Comparison of ENCODE assay signal across 8 cellular contexts in genomic region chr17:76014100-76014924, GRCh38. TPM values are rescaled to one million over a fixed set of nuclear protein-coding genes. Genes with fewer than 3 reads are reported as not detected.
DNase-seq lines count a peak whose midpoint lies in the region; ATAC-seq and TF ChIP-seq lines count a peak whose summit lies in the region.

No MANE protein-coding gene starts in this region.

- H3K27me3 Mint-ChIP-seq in natural killer cell treated with Interleukin-12 subunit alpha and Interleukin-12 subunit beta and Interleukin-15 and Interleukin-18, amount 100 ng/mL, for 72 hours: no peaks in the 10 kb centered on the region
- H3K27me3 Mint-ChIP-seq in stimulated activated naive B cell treated with anti-CD40 and anti-IgM and Interleukin-4, amounts not matched to agents 10 μg/mL and 1 μg/mL and 100 μg/mL, for 72 hours: peaks cover 0 to 9% of the 10 kb centered on the region in 2 donors

- TF ChIP-seq CTCF in OCI-LY3 (IDR thresholded peaks at IDR 0.05; ENCODE audit: low read depth, low read length): peak; percentile 91

- H4K20me1 ChIP-seq in OCI-LY3 (ENCODE audit: insufficient read depth, low read length): no peaks in the 10 kb centered on the region

- H3K27me3 ChIP-seq in OCI-LY3 (ENCODE audit: low read depth, low read length): no peaks in the 10 kb centered on the region

- DNase-seq in EH (ENCODE audit: low read depth) (peak; percentile 69), HuH-7.5 (ENCODE audit: low spot score) (peak; percentile 95)
- DNase-seq in activated CD8-positive, alpha-beta memory T cell treated with anti-CD3 and anti-CD28 coated beads, Interleukin-2, amount 50 U/mL, for 48 hours: peak; percentile 88
- DNase-seq in natural killer cell treated with Interleukin-12 subunit alpha and Interleukin-12 subunit beta and Interleukin-15 and Interleukin-18, amount 100 ng/mL, for 72 hours (ENCODE audit: low spot score): peak; percentile 80
- DNase-seq in stimulated activated naive B cell treated with anti-CD40 and anti-IgM and Interleukin-4, amounts not matched to agents 10 μg/mL and 1 μg/mL and 100 μg/mL, for 72 hours: peak; percentile 54

- no peaks in the 10 kb centered on the region for H3K36me3 Mint-ChIP-seq in natural killer cell treated with Interleukin-12 subunit alpha and Interleukin-12 subunit beta and Interleukin-15 and Interleukin-18, amount 100 ng/mL, for 72 hours
- no peaks in the 10 kb centered on the region for H3K36me3 Mint-ChIP-seq in stimulated activated naive B cell treated with anti-CD40 and anti-IgM and Interleukin-4, amounts not matched to agents 10 μg/mL and 1 μg/mL and 100 μg/mL, for 72 hours

- peak overlapping the region; percentile 91 for H2AFZ ChIP-seq in OCI-LY3 (ENCODE audit: low read depth, low read length)

- H3K4me3 Mint-ChIP-seq in natural killer cell treated with Interleukin-12 subunit alpha and Interleukin-12 subunit beta and Interleukin-15 and Interleukin-18, amount 100 ng/mL, for 72 hours: no peak overlapping the region
- H3K4me3 Mint-ChIP-seq in stimulated activated naive B cell treated with anti-CD40 and anti-IgM and Interleukin-4, amounts not matched to agents 10 μg/mL and 1 μg/mL and 100 μg/mL, for 72 hours: no peak overlapping the region

- peaks cover 0 to 5% of the 10 kb centered on the region in 2 donors for H3K4me1 Mint-ChIP-seq in natural killer cell treated with Interleukin-12 subunit alpha and Interleukin-12 subunit beta and Interleukin-15 and Interleukin-18, amount 100 ng/mL, for 72 hours (ENCODE audit: low read depth in 2 of 2)
- H3K4me1 Mint-ChIP-seq in stimulated activated naive B cell treated with anti-CD40 and anti-IgM and Interleukin-4, amounts not matched to agents 10 μg/mL and 1 μg/mL and 100 μg/mL, for 72 hours: peaks cover 6 to 7% of the 10 kb centered on the region in 2 donors

- H3K4me2 ChIP-seq in OCI-LY3 (ENCODE audit: low read length): peak overlapping the region; percentile 72

- no peaks in the 10 kb centered on the region for H3K9me3 ChIP-seq in OCI-LY3 (ENCODE audit: insufficient read depth, low read length)

- no peaks in the 10 kb centered on the region for H3K9me3 Mint-ChIP-seq in natural killer cell treated with Interleukin-12 subunit alpha and Interleukin-12 subunit beta and Interleukin-15 and Interleukin-18, amount 100 ng/mL, for 72 hours
- H3K9me3 Mint-ChIP-seq in stimulated activated naive B cell treated with anti-CD40 and anti-IgM and Interleukin-4, amounts not matched to agents 10 μg/mL and 1 μg/mL and 100 μg/mL, for 72 hours: no peaks in the 10 kb centered on the region

- no peak overlapping the region for H3K27ac ChIP-seq in OCI-LY3 (ENCODE audit: low read length)

- no peaks in the 10 kb centered on the region for H3K79me2 ChIP-seq in OCI-LY3 (ENCODE audit: low read length)

- peak overlapping the region; percentile 48 for H3K4me3 ChIP-seq in OCI-LY3 (ENCODE audit: low read length)

- no peak overlapping the region for H3K9ac ChIP-seq in OCI-LY3 (ENCODE audit: low read length)

- H3K36me3 ChIP-seq in OCI-LY3 (replicated peaks; ENCODE audit: low read depth, low read length): no peaks in the 10 kb centered on the region

- H3K27ac Mint-ChIP-seq in natural killer cell treated with Interleukin-12 subunit alpha and Interleukin-12 subunit beta and Interleukin-15 and Interleukin-18, amount 100 ng/mL, for 72 hours: peak overlapping the region in 1 of 2 donors; percentile 75
- peak overlapping the region; percentile 47 for H3K27ac Mint-ChIP-seq in stimulated activated naive B cell treated with anti-CD40 and anti-IgM and Interleukin-4, amounts not matched to agents 10 μg/mL and 1 μg/mL and 100 μg/mL, for 72 hours

- peaks cover 7% of the 10 kb centered on the region; the same call in 1 of the 2 replicates for H3K4me1 ChIP-seq in OCI-LY3 (ENCODE audit: low read length)

- peak; percentile 71 for ATAC-seq in esophagus mucosa
- peak; percentile 83 to 84 for ATAC-seq in natural killer cell treated with Interleukin-12 subunit alpha and Interleukin-12 subunit beta and Interleukin-15 and Interleukin-18, amount 100 ng/mL, for 72 hours
- peak; percentile 97 to 99 for ATAC-seq in stimulated activated naive B cell treated with anti-CD40 and anti-IgM and Interleukin-4, amounts not matched to agents 10 μg/mL and 1 μg/mL and 100 μg/mL, for 72 hours (replicated peaks)
- no peak for ATAC-seq in HG03039 (IDR thresholded peaks at IDR 0.05; ENCODE audit: unreplicated experiment)

RNA-seq across cellular contexts. Expression of gene EVPL, which starts 12.8 kb away (rescaled TPM):
- total RNA-seq in esophagus mucosa: 175 TPM
- under 1 TPM; 0.05 to 0.64 TPM for total RNA-seq in natural killer cell treated with Interleukin-12 subunit alpha and Interleukin-12 subunit beta and Interleukin-15 and Interleukin-18, amount 100 ng/mL, for 72 hours

RNA-seq across cellular contexts. Expression of gene CDK3, which starts 13.7 kb away (rescaled TPM):
- total RNA-seq in esophagus mucosa: 4.1 TPM
- 10 to 100 TPM in 1 of 2 donors, 1 to 10 TPM in 1; 9.8 to 16.2 TPM for total RNA-seq in natural killer cell treated with Interleukin-12 subunit alpha and Interleukin-12 subunit beta and Interleukin-15 and Interleukin-18, amount 100 ng/mL, for 72 hours

RNA-seq across cellular contexts. Expression of gene TEN1, which starts 35.3 kb away (rescaled TPM):
- 25.5 TPM for total RNA-seq in esophagus mucosa
- total RNA-seq in natural killer cell treated with Interleukin-12 subunit alpha and Interleukin-12 subunit beta and Interleukin-15 and Interleukin-18, amount 100 ng/mL, for 72 hours: 10 to 100 TPM; 16.5 to 19.1 TPM

RNA-seq across cellular contexts. Expression of gene ACOX1, which starts 35.3 kb away (rescaled TPM):
- total RNA-seq in esophagus mucosa: 66.0 TPM
- total RNA-seq in natural killer cell treated with Interleukin-12 subunit alpha and Interleukin-12 subunit beta and Interleukin-15 and Interleukin-18, amount 100 ng/mL, for 72 hours: 10 to 100 TPM; 36.8 to 44.6 TPM

RNA-seq across cellular contexts. Expression of gene SRP68, which starts 58.0 kb away (rescaled TPM):
- total RNA-seq in esophagus mucosa: 71.5 TPM
- total RNA-seq in natural killer cell treated with Interleukin-12 subunit alpha and Interleukin-12 subunit beta and Interleukin-15 and Interleukin-18, amount 100 ng/mL, for 72 hours: 10 to 100 TPM; 96.2 to 98.4 TPM

Comparison
In these comparisons a context has a peak if more than half of its experiments do, and no peak if none do; other contexts are left out.
1. RNA of gene EVPL, which starts 12.8 kb away (total RNA-seq): 175 TPM in esophagus mucosa (single experiment); 0.05 to 0.64 TPM in natural killer cell treated with Interleukin-12 subunit alpha and Interleukin-12 subunit beta and Interleukin-15 and Interleukin-18, amount 100 ng/mL, for 72 hours; every median in the first group is over 100 times any median in the second.
2. Peak in every context shown above with its lines, with median percentiles within 50 percentile points of each other: DNase-seq.